In the genomic region with DNA sequence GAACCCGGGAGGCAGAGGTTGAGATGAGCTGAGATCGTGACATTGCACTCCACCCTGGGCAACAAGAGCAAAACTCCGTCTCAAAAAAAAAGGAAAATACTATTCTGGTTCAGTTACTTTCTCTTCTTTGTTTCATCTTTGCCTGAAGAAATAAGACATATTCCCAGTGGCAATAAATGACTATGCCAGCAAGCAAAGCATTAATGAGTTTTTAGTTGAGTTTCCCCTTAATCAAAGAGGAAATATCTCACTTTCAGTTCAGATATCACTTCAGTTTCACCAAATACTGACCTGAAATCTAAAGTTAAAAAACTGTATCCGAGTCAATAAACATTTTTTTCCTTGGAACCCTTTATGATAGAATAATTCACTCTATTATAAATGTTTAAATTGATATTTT, we compare ENCODE assay signal across 1 cellular context.
TF ChIP-seq lines count a peak whose summit lies in the region.

No MANE protein-coding gene starts in this region.

TF ChIP-seq in GM23338, 12 proteins besides CTCF, POLR2A, EP300 and RAD21:
- TF ChIP-seq NANOG (IDR thresholded peaks at IDR 0.05; ENCODE audit: borderline replicate concordance) (no peak), POLR2AphosphoS5 (IDR thresholded peaks at IDR 0.05; ENCODE audit: low read depth) (no peak), EZH2phosphoT487 (IDR thresholded peaks at IDR 0.05; ENCODE audit: unreplicated experiment) (no peak), EZH2 (IDR thresholded peaks at IDR 0.05; ENCODE audit: low read depth, unreplicated experiment) (no peak), ZNF331 (CRISPR knock-in tag; IDR thresholded peaks at IDR 0.05; ENCODE audit: low read depth) (no peak), STAT1 (IDR thresholded peaks at IDR 0.05; ENCODE audit: unreplicated experiment) (no peak)
TF ChIP-seq in GM23338: peak in this region for 0.
